Comparison of ENCODE assay signal across 20 cellular contexts in the genomic region with DNA sequence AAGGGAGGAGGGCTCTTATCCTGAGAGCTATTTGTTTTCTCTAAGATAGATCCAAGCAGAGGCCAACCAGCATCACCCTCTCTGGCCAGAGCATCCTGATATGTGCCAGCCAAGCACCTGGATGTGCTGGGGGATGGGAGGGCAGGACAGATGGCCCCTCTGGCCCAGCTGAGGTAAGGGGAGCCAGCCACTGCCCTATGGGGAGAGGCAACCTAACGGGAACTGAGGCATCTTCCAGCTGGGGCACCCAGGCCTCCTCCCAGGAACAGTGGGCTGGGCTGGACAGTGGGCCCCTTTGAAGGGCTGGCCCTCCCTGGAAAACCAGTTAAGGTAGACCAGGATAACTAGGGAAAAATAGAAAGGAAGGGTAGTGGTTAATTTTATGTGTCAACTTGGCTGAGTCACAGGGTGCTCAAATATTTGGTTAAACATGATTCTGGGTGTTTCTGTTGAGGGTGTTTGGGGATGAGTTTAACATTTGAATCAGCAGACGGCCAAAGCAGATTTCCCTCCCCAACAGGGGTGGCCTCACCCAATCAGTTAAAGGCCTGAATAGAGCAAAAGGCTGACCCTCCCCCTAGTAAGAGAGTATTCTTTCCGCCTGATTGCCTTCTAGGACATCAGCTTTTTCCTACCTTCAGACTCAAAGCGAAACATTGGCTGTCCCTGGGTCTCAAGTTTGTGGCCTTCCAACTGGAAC.
"Had no signal": no experiment of that assay in that cellular context is flagged by ENCODE, and none has a peak within 500 bp of the region (broad histone marks: within the 10 kb centered on the region; RNA-seq: fewer than 3 reads in every experiment).

No MANE protein-coding gene starts in this region.

- DNase-seq: activated CD4-positive, alpha-beta T cell treated with anti-CD3 and anti-CD28 coated beads for 4 hours; activated CD4-positive, alpha-beta T cell treated with anti-CD3 and anti-CD28 coated beads, Interleukin-2, amount 50 U/mL, for 48 hours; activated CD4-positive, CD25-positive, alpha-beta regulatory T cell; activated gamma-delta T cell; activated naive CD4-positive, alpha-beta T cell treated with anti-CD3 and anti-CD28 coated beads, Interleukin-2, amount 50 U/mL, for 16 hours; activated naive CD8-positive, alpha-beta T cell treated with anti-CD3 and anti-CD28 coated beads, Interleukin-2, amount 50 U/mL, for 24 hours; activated T-cell treated with anti-CD3 and anti-CD28 coated beads for 4 hours; effector CD4-positive, alpha-beta T cell; hypothalamus; left colon; occipital lobe; stimulated activated CD4-positive, alpha-beta T cell treated with anti-CD3 and anti-CD28 coated beads, Interleukin-1b, Interleukin-23, amount 100 ng/mL, for 48 hours; stimulated activated naive CD8-positive, alpha-beta T cell treated with anti-CD3 and anti-CD28 coated beads, Interleukin-15, amount 100 ng/mL, for 72 hours; T-helper 17 cell; transverse colon; uterus had no signal

- H3K36me3 ChIP-seq: right lobe of liver, transverse colon, uterus had no signal

- H3K27ac ChIP-seq: right lobe of liver, skin epidermis, transverse colon, uterus had no signal

- FAIRE-seq: frontal cortex, islet of Langerhans had no signal

- H3K4me3 ChIP-seq: right lobe of liver, skin epidermis, transverse colon, uterus had no signal

- H3K27me3 ChIP-seq: right lobe of liver, transverse colon, uterus had no signal

- H3K9me3 ChIP-seq: right lobe of liver, transverse colon, uterus had no signal

- H3K4me1 ChIP-seq: right lobe of liver, transverse colon, uterus had no signal
